ENCODE assay signal across 14 cellular contexts in genomic region chr14:98913967-98914620, GRCh38.
"Had no signal": no experiment of that assay in that cellular context is flagged by ENCODE, and none has a peak within 500 bp of the region (broad histone marks: within the 10 kb centered on the region; RNA-seq: fewer than 3 reads in every experiment).

No MANE protein-coding gene starts in this region.

- H3K4me1 Mint-ChIP-seq: memory B cell; stimulated activated naive B cell treated with anti-CD40 and anti-IgM and Interleukin-4, amounts not matched to agents 10 μg/mL and 1 μg/mL and 100 μg/mL, for 72 hours had no signal

- H3K36me3 Mint-ChIP-seq: memory B cell; stimulated activated naive B cell treated with anti-CD40 and anti-IgM and Interleukin-4, amounts not matched to agents 10 μg/mL and 1 μg/mL and 100 μg/mL, for 72 hours had no signal

- H3K9me3 Mint-ChIP-seq: activated CD4-positive, alpha-beta memory T cell treated with anti-CD3 and anti-CD28 coated beads, Interleukin-2, amount 10 ng/mL, durations not matched to agents 7 days and 5 days had no signal

- H3K27ac ChIP-seq: colonic mucosa, esophagus squamous epithelium, heart left ventricle, neutrophil, right atrium auricular region, VCaP had no signal

- H3K4me1 ChIP-seq: colonic mucosa, heart left ventricle, right atrium auricular region had no signal

- H3K27me3 Mint-ChIP-seq: activated CD4-positive, alpha-beta memory T cell treated with anti-CD3 and anti-CD28 coated beads, Interleukin-2, amount 10 ng/mL, durations not matched to agents 7 days and 5 days; memory B cell had no signal

- ATAC-seq: heart left ventricle; stimulated activated naive B cell treated with anti-CD40 and anti-IgM and Interleukin-4, amounts not matched to agents 10 μg/mL and 1 μg/mL and 100 μg/mL, for 72 hours had no signal

- H3K27me3 ChIP-seq: colonic mucosa, esophagus squamous epithelium, neutrophil, right atrium auricular region had no signal

- H3K4me3 ChIP-seq: colonic mucosa, esophagus squamous epithelium, heart left ventricle, right atrium auricular region had no signal

- H3K27ac Mint-ChIP-seq: activated CD4-positive, alpha-beta memory T cell treated with anti-CD3 and anti-CD28 coated beads, Interleukin-2, amount 10 ng/mL, durations not matched to agents 7 days and 5 days; memory B cell had no signal

- H3K4me3 Mint-ChIP-seq: activated CD4-positive, alpha-beta memory T cell treated with anti-CD3 and anti-CD28 coated beads, Interleukin-2, amount 10 ng/mL, durations not matched to agents 7 days and 5 days; memory B cell; stimulated activated naive B cell treated with anti-CD40 and anti-IgM and Interleukin-4, amounts not matched to agents 10 μg/mL and 1 μg/mL and 100 μg/mL, for 72 hours had no signal

- DNase-seq: activated CD4-positive, alpha-beta memory T cell treated with anti-CD3 and anti-CD28 coated beads, Interleukin-2, amount 10 ng/mL, durations not matched to agents 7 days and 5 days; activated CD8-positive, alpha-beta memory T cell treated with anti-CD3 and anti-CD28 coated beads, Interleukin-2, amount 50 U/mL, for 48 hours; activated naive CD4-positive, alpha-beta T cell treated with Interleukin-2 at 50 U/mL for 16 hours; colonic mucosa; esophagus squamous epithelium; foreskin fibroblast; heart left ventricle; posterior cingulate gyrus; stimulated activated naive B cell treated with anti-CD40 and anti-IgM and Interleukin-4, amounts not matched to agents 10 μg/mL and 1 μg/mL and 100 μg/mL, for 72 hours; T-helper 9 cell had no signal

- H3K36me3 ChIP-seq: colonic mucosa, esophagus squamous epithelium, heart left ventricle, neutrophil, right atrium auricular region had no signal
